ENCODE assay signal across 1 cellular context in the genomic region with DNA sequence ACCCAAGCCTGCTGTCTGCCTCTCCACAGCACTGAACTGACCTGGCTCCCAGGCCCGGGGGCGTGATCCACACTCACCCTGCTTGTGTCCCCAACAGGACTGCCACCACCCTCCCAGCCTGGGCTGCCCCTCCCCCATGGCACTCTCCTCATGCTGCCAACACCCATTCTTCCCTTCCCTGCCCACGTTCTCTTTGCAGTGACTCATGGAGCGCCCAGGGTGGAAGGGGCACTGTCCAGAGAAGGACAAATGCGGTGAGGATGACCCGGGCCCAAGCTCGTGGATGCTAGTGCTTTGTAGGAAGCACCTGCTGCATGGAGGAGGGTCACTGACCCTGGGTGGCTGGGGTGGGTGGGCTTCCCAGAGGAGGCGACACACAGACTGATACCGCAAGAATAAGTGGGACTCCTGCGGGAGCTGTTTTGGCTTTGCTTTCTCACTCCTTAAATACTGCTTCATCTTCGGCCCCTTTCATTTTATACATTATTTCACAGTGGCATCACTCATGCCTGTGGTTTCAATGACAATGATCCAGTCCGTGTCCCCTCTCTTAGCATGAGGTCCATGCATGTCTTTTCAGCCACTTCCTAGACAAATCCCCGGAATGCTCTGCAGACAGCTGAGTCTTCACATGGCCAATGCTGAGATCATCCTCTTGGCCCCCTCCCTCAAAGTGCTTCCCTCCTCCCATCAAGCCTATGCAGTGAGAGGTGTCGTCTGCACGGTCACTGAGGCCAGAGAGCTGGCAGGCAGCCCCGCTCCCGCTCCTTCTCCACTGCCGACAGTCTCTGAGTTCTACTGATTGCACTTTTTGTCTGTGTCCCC.
TF ChIP-seq lines count a peak whose summit lies in the region.

No MANE protein-coding gene starts in this region.

TF ChIP-seq in HCT116, 20 proteins besides CTCF, POLR2A, EP300 and RAD21:
- TF ChIP-seq, protein P1, sequence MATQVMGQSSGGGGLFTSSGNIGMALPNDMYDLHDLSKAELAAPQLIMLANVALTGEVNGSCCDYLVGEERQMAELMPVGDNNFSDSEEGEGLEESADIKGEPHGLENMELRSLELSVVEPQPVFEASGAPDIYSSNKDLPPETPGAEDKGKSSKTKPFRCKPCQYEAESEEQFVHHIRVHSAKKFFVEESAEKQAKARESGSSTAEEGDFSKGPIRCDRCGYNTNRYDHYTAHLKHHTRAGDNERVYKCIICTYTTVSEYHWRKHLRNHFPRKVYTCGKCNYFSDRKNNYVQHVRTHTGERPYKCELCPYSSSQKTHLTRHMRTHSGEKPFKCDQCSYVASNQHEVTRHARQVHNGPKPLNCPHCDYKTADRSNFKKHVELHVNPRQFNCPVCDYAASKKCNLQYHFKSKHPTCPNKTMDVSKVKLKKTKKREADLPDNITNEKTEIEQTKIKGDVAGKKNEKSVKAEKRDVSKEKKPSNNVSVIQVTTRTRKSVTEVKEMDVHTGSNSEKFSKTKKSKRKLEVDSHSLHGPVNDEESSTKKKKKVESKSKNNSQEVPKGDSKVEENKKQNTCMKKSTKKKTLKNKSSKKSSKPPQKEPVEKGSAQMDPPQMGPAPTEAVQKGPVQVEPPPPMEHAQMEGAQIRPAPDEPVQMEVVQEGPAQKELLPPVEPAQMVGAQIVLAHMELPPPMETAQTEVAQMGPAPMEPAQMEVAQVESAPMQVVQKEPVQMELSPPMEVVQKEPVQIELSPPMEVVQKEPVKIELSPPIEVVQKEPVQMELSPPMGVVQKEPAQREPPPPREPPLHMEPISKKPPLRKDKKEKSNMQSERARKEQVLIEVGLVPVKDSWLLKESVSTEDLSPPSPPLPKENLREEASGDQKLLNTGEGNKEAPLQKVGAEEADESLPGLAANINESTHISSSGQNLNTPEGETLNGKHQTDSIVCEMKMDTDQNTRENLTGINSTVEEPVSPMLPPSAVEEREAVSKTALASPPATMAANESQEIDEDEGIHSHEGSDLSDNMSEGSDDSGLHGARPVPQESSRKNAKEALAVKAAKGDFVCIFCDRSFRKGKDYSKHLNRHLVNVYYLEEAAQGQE (IDR thresholded peaks at IDR 0.05; ENCODE audit: low read depth) = no peak
- TF ChIP-seq EZH2phosphoT487 (IDR thresholded peaks at IDR 0.05; ENCODE audit: borderline replicate concordance) (no peak), TCF7L2 (IDR thresholded peaks at IDR 0.05; ENCODE audit: borderline replicate concordance, extremely low read depth, insufficient read depth, insufficient read length) (no peak), YY1 (IDR thresholded peaks at IDR 0.05; ENCODE audit: extremely low read depth, insufficient replicate concordance, low read depth, low read length) (no peak), CEBPB (IDR thresholded peaks at IDR 0.05; ENCODE audit: low read depth) (no peak), SP1 (IDR thresholded peaks at IDR 0.05; ENCODE audit: low read depth) (peak; percentile 46; the same call in 1 of the 2 replicates), EGR1 (IDR thresholded peaks at IDR 0.05; ENCODE audit: low read depth) (peak; percentile 68), JUND (IDR thresholded peaks at IDR 0.05) (0 out of 2 replicates have a peak, but pooled peaks have one; percentile 18)
- TF ChIP-seq, protein P2, sequence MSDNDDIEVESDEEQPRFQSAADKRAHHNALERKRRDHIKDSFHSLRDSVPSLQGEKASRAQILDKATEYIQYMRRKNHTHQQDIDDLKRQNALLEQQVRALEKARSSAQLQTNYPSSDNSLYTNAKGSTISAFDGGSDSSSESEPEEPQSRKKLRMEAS (IDR thresholded peaks at IDR 0.05) = peak; percentile 47
- TF ChIP-seq, protein P3, sequence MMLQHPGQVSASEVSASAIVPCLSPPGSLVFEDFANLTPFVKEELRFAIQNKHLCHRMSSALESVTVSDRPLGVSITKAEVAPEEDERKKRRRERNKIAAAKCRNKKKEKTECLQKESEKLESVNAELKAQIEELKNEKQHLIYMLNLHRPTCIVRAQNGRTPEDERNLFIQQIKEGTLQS (IDR thresholded peaks at IDR 0.05) = no peak
